ENCODE assay signal across 2 cellular contexts in the genomic region with DNA sequence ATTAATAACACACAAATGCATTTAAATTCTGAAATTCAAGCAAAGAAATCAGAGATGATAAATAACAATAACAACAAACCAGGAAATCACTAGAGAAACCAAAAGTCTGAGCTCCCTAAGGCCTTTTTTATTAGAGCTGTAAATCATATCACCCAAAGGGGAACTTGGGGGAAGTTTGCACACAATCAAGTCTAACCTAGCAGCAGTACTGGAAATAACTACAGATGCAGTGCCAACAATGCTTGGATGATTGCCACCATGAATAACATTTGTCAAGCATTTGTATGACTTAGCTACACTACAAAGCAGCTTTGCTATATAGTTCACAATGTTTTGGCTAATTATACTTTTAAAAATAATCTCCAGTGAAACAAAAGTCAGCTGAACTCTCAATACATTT.
TF ChIP-seq lines count a peak whose summit lies in the region.

No MANE protein-coding gene starts in this region.

TF ChIP-seq in GM23338, 12 proteins besides CTCF, POLR2A, EP300 and RAD21 (continued from another document):
- TF ChIP-seq, protein P1, sequence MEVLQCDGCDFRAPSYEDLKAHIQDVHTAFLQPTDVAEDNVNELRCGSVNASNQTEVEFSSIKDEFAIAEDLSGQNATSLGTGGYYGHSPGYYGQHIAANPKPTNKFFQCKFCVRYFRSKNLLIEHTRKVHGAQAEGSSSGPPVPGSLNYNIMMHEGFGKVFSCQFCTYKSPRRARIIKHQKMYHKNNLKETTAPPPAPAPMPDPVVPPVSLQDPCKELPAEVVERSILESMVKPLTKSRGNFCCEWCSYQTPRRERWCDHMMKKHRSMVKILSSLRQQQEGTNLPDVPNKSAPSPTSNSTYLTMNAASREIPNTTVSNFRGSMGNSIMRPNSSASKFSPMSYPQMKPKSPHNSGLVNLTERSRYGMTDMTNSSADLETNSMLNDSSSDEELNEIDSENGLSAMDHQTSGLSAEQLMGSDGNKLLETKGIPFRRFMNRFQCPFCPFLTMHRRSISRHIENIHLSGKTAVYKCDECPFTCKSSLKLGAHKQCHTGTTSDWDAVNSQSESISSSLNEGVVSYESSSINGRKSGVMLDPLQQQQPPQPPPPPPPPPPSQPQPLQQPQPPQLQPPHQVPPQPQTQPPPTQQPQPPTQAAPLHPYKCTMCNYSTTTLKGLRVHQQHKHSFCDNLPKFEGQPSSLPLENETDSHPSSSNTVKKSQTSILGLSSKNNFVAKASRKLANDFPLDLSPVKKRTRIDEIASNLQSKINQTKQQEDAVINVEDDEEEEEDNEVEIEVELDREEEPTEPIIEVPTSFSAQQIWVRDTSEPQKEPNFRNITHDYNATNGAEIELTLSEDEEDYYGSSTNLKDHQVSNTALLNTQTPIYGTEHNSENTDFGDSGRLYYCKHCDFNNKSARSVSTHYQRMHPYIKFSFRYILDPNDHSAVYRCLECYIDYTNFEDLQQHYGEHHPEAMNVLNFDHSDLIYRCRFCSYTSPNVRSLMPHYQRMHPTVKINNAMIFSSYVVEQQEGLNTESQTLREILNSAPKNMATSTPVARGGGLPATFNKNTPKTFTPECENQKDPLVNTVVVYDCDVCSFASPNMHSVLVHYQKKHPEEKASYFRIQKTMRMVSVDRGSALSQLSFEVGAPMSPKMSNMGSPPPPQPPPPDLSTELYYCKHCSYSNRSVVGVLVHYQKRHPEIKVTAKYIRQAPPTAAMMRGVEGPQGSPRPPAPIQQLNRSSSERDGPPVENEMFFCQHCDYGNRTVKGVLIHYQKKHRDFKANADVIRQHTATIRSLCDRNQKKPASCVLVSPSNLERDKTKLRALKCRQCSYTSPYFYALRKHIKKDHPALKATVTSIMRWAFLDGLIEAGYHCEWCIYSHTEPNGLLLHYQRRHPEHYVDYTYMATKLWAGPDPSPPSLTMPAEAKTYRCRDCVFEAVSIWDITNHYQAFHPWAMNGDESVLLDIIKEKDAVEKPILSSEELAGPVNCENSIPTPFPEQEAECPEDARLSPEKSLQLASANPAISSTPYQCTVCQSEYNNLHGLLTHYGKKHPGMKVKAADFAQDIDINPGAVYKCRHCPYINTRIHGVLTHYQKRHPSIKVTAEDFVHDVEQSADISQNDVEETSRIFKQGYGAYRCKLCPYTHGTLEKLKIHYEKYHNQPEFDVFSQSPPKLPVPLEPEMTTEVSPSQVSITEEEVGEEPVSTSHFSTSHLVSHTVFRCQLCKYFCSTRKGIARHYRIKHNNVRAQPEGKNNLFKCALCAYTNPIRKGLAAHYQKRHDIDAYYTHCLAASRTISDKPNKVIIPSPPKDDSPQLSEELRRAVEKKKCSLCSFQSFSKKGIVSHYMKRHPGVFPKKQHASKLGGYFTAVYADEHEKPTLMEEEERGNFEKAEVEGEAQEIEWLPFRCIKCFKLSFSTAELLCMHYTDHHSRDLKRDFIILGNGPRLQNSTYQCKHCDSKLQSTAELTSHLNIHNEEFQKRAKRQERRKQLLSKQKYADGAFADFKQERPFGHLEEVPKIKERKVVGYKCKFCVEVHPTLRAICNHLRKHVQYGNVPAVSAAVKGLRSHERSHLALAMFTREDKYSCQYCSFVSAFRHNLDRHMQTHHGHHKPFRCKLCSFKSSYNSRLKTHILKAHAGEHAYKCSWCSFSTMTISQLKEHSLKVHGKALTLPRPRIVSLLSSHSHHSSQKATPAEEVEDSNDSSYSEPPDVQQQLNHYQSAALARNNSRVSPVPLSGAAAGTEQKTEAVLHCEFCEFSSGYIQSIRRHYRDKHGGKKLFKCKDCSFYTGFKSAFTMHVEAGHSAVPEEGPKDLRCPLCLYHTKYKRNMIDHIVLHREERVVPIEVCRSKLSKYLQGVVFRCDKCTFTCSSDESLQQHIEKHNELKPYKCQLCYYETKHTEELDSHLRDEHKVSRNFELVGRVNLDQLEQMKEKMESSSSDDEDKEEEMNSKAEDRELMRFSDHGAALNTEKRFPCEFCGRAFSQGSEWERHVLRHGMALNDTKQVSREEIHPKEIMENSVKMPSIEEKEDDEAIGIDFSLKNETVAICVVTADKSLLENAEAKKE (CRISPR knock-in tag; IDR thresholded peaks at IDR 0.05) = no peak
- TF ChIP-seq, protein P2, sequence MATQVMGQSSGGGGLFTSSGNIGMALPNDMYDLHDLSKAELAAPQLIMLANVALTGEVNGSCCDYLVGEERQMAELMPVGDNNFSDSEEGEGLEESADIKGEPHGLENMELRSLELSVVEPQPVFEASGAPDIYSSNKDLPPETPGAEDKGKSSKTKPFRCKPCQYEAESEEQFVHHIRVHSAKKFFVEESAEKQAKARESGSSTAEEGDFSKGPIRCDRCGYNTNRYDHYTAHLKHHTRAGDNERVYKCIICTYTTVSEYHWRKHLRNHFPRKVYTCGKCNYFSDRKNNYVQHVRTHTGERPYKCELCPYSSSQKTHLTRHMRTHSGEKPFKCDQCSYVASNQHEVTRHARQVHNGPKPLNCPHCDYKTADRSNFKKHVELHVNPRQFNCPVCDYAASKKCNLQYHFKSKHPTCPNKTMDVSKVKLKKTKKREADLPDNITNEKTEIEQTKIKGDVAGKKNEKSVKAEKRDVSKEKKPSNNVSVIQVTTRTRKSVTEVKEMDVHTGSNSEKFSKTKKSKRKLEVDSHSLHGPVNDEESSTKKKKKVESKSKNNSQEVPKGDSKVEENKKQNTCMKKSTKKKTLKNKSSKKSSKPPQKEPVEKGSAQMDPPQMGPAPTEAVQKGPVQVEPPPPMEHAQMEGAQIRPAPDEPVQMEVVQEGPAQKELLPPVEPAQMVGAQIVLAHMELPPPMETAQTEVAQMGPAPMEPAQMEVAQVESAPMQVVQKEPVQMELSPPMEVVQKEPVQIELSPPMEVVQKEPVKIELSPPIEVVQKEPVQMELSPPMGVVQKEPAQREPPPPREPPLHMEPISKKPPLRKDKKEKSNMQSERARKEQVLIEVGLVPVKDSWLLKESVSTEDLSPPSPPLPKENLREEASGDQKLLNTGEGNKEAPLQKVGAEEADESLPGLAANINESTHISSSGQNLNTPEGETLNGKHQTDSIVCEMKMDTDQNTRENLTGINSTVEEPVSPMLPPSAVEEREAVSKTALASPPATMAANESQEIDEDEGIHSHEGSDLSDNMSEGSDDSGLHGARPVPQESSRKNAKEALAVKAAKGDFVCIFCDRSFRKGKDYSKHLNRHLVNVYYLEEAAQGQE (IDR thresholded peaks at IDR 0.05; ENCODE audit: unreplicated experiment) = no peak
- TF ChIP-seq NANOG (IDR thresholded peaks at IDR 0.05; ENCODE audit: borderline replicate concordance) (no peak), JUNB (IDR thresholded peaks at IDR 0.05; ENCODE audit: unreplicated experiment) (no peak)

TF ChIP-seq in WTC11, 78 proteins besides CTCF, POLR2A, EP300 and RAD21 (continued from another document):
- TF ChIP-seq FOXJ3 (CRISPR knock-in tag; IDR thresholded peaks at IDR 0.05; ENCODE audit: borderline replicate concordance) = no peak
- no peak for TF ChIP-seq NFATC4 (CRISPR knock-in tag; IDR thresholded peaks at IDR 0.05)
- TF ChIP-seq, protein P3, sequence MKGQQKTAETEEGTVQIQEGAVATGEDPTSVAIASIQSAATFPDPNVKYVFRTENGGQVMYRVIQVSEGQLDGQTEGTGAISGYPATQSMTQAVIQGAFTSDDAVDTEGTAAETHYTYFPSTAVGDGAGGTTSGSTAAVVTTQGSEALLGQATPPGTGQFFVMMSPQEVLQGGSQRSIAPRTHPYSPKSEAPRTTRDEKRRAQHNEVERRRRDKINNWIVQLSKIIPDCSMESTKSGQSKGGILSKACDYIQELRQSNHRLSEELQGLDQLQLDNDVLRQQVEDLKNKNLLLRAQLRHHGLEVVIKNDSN (CRISPR knock-in tag; IDR thresholded peaks at IDR 0.05) = no peak
